In the genomic region with DNA sequence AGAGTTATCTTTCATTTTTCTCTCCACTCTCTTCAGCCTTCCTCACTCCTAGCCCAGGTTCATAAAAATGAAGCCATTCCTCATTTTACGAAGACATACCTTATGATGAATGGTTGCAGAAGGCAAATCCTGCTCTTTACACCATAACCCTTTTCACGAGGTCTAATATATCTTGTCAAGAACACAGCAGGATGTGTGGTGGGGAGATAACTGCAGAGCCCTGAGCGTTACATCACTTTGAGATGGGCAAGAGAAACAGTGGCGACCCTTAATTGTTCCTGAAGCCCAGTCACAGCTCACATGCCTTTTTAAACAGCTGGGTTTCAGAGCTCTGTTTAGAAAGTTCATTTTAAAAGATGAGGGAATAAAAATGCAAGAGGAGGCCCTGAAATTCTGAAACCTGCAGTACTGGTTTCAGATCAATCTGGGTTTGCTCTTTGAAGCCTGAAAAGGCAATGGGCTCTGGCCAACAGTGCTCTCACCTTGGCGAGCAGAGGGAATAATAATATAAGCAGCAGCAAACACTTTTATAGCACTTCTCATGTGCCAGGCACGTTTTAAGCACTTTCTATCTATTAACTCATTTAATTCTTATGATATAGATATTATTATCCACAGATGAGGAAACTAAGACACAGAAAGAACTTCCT, we compare ENCODE assay signal across 1 cellular context.
TF ChIP-seq lines count a peak whose summit lies in the region.

No MANE protein-coding gene starts in this region.

TF ChIP-seq in K562, 482 proteins besides CTCF, POLR2A, EP300 and RAD21 (continued from another document and continues in another):
- TF ChIP-seq, protein P1, sequence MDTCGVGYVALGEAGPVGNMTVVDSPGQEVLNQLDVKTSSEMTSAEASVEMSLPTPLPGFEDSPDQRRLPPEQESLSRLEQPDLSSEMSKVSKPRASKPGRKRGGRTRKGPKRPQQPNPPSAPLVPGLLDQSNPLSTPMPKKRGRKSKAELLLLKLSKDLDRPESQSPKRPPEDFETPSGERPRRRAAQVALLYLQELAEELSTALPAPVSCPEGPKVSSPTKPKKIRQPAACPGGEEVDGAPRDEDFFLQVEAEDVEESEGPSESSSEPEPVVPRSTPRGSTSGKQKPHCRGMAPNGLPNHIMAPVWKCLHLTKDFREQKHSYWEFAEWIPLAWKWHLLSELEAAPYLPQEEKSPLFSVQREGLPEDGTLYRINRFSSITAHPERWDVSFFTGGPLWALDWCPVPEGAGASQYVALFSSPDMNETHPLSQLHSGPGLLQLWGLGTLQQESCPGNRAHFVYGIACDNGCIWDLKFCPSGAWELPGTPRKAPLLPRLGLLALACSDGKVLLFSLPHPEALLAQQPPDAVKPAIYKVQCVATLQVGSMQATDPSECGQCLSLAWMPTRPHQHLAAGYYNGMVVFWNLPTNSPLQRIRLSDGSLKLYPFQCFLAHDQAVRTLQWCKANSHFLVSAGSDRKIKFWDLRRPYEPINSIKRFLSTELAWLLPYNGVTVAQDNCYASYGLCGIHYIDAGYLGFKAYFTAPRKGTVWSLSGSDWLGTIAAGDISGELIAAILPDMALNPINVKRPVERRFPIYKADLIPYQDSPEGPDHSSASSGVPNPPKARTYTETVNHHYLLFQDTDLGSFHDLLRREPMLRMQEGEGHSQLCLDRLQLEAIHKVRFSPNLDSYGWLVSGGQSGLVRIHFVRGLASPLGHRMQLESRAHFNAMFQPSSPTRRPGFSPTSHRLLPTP (IDR thresholded peaks at IDR 0.05; ENCODE audit: borderline replicate concordance, extremely low read depth, insufficient read length), result no peak
- TF ChIP-seq HSF4 (CRISPR knock-in tag; IDR thresholded peaks at IDR 0.05; ENCODE audit: borderline replicate concordance) (no peak), HDAC3 (IDR thresholded peaks at IDR 0.05; ENCODE audit: borderline replicate concordance, partially characterized antibody) (peak; percentile 52), FOXM1 (IDR thresholded peaks at IDR 0.05; ENCODE audit: low read depth) (peak; percentile 60), FOXM1 (CRISPR knock-in tag; IDR thresholded peaks at IDR 0.05; ENCODE audit: low read depth) (no peak), GATA2 (CRISPR knock-in tag; IDR thresholded peaks at IDR 0.05) (peak; percentile 68), FOSL1 (tag; conservative IDR thresholded peaks at IDR 0.05) (no peak), NFYB (IDR thresholded peaks at IDR 0.05; ENCODE audit: extremely low read depth, insufficient read length) (no peak), JUND (IDR thresholded peaks at IDR 0.05; ENCODE audit: borderline replicate concordance, low read depth, low read length) (peak; percentile 64; the same call in 1 of the 2 replicates), JUND (tag; IDR thresholded peaks at IDR 0.05; ENCODE audit: borderline replicate concordance, low read depth, low read length) (peak; percentile 46; the same call in 1 of the 3 replicates), PHB (CRISPR knock-in tag; IDR thresholded peaks at IDR 0.05) (no peak), HDAC1 (IDR thresholded peaks at IDR 0.05) (peak in 1 of 2 experiments; percentile 71; a peak in 1 of 4 replicates), ZNF778 (CRISPR knock-in tag; IDR thresholded peaks at IDR 0.05) (no peak), ZNF592 (IDR thresholded peaks at IDR 0.05) (peak; percentile 66; the same call in 1 of the 2 replicates), CBX5 (IDR thresholded peaks at IDR 0.05; ENCODE audit: borderline replicate concordance, low read depth) (no peak), ZBTB12 (CRISPR knock-in tag; IDR thresholded peaks at IDR 0.05) (no peak), CAMTA2 (CRISPR knock-in tag; conservative IDR thresholded peaks at IDR 0.05) (no peak), ZNF589 (CRISPR knock-in tag; IDR thresholded peaks at IDR 0.05; ENCODE audit: low read depth) (peak; percentile 41; the same call in 1 of the 2 replicates), ESRRB (CRISPR knock-in tag; IDR thresholded peaks at IDR 0.05; ENCODE audit: borderline replicate concordance) (no peak), SMAD4 (CRISPR knock-in tag; conservative IDR thresholded peaks at IDR 0.05) (peak; percentile 34; the same call in 1 of the 2 replicates), ZFPM2 (CRISPR knock-in tag; IDR thresholded peaks at IDR 0.05) (no peak), EHMT2 (IDR thresholded peaks at IDR 0.05) (no peak), CHD7 (IDR thresholded peaks at IDR 0.05; ENCODE audit: low read depth, low read length) (no peak), ARNT (IDR thresholded peaks at IDR 0.05) (0 out of 4 replicates have a peak, but pooled peaks of 1 of the 2 experiments have one; percentile 74), SAFB2 (IDR thresholded peaks at IDR 0.05; ENCODE audit: borderline replicate concordance, low read depth, low read length, severe bottlenecking) (no peak), NR1H2 (CRISPR knock-in tag; IDR thresholded peaks at IDR 0.05) (no peak)
- TF ChIP-seq, protein P2, sequence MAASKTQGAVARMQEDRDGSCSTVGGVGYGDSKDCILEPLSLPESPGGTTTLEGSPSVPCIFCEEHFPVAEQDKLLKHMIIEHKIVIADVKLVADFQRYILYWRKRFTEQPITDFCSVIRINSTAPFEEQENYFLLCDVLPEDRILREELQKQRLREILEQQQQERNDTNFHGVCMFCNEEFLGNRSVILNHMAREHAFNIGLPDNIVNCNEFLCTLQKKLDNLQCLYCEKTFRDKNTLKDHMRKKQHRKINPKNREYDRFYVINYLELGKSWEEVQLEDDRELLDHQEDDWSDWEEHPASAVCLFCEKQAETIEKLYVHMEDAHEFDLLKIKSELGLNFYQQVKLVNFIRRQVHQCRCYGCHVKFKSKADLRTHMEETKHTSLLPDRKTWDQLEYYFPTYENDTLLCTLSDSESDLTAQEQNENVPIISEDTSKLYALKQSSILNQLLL (CRISPR knock-in tag; IDR thresholded peaks at IDR 0.05; ENCODE audit: borderline replicate concordance), result no peak
- TF ChIP-seq, protein P3, sequence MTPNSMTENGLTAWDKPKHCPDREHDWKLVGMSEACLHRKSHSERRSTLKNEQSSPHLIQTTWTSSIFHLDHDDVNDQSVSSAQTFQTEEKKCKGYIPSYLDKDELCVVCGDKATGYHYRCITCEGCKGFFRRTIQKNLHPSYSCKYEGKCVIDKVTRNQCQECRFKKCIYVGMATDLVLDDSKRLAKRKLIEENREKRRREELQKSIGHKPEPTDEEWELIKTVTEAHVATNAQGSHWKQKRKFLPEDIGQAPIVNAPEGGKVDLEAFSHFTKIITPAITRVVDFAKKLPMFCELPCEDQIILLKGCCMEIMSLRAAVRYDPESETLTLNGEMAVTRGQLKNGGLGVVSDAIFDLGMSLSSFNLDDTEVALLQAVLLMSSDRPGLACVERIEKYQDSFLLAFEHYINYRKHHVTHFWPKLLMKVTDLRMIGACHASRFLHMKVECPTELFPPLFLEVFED (CRISPR knock-in tag; conservative IDR thresholded peaks at IDR 0.05), result no peak
